In the genomic region with DNA sequence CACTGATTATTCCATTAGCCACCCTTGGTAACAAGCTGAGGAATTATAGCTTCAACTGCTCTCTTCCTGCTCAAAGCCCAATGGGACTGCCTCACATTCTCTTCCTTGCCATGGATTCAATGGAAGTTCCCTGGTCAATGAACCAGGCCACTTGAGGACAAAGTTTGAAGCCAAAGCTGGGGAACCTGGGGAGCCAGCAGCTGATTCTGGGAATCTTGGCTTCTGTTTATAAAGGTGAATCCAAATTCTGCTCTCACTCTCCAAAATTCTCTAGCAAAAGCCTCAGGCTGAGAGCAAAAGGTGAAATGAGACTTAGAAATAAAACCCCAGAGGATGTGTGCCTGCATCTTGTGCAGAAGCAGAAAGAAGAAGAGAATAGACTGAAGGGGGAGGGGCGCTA, we compare ENCODE assay signal across 32 cellular contexts. TPM values are rescaled to one million over a fixed set of nuclear protein-coding genes. Genes with fewer than 3 reads are reported as not detected.
"Had no signal": no experiment of that assay in that cellular context is flagged by ENCODE, and none has a peak within 500 bp of the region (broad histone marks: within the 10 kb centered on the region; RNA-seq: fewer than 3 reads in every experiment).

No MANE protein-coding gene starts in this region.

- H3K4me1 ChIP-seq: adrenal gland, body of pancreas had no signal

- H3K27me3 ChIP-seq: adrenal gland, body of pancreas, dorsolateral prefrontal cortex had no signal

- H3K27ac Mint-ChIP-seq: activated CD4-positive, alpha-beta memory T cell treated with anti-CD3 and anti-CD28 coated beads for 36 hours; activated CD4-positive, alpha-beta T cell treated with anti-CD3 and anti-CD28 coated beads for 36 hours; activated CD4-positive, alpha-beta T cell treated with anti-CD3 and anti-CD28 coated beads, Interleukin-2, amount 10 ng/mL, durations not matched to agents 24 days and 14 days; activated CD8-positive, alpha-beta memory T cell treated with anti-CD3 and anti-CD28 coated beads, Interleukin-2, amount 10 ng/mL, durations not matched to agents 7 days and 5 days; activated CD8-positive, alpha-beta T cell treated with anti-CD3 and anti-CD28 coated beads, Interleukin-2, amount 10 ng/mL, durations not matched to agents 7 days and 5 days; activated naive CD4-positive, alpha-beta T cell treated with anti-CD3 and anti-CD28 coated beads for 36 hours; activated naive CD4-positive, alpha-beta T cell treated with anti-CD3 and anti-CD28 coated beads, Interleukin-2, amount 50 U/mL, for 24 hours; activated naive CD8-positive, alpha-beta T cell treated with anti-CD3 and anti-CD28 coated beads for 36 hours; activated naive CD8-positive, alpha-beta T cell treated with anti-CD3 and anti-CD28 coated beads, Interleukin-2, amount 50 U/mL, for 24 hours; activated T-helper 1 cell treated with anti-CD3 and anti-CD28 coated beads, Interleukin-12 subunit alpha, Interleukin-12 subunit beta, Interleukin-2, Interleukin-4 antibody, amounts not matched to agents 30 ng/mL and 10 ng/mL and 1 ng/mL, durations not matched to agents 14 hours and 24 hours and 36 hours; activated T-helper 2 cell treated with anti-CD3 and anti-CD28 coated beads, Interferon-gamma antibody, Interleukin-2, Interleukin-4, amounts not matched to agents 10 μg/mL and 5 μg/mL and 100 μg/mL, durations not matched to agents 14 hours and 24 hours and 36 hours; dendritic cell treated with granulocyte-macrophage colony-stimulating factor and Interleukin-4, amounts not matched to agents 40 ng/mL and 50 ng/mL, for 4 days; endodermal cell had no signal

- H3K4me3 Mint-ChIP-seq: activated CD4-positive, alpha-beta memory T cell treated with anti-CD3 and anti-CD28 coated beads for 36 hours; activated CD4-positive, alpha-beta T cell treated with anti-CD3 and anti-CD28 coated beads for 36 hours; activated CD4-positive, alpha-beta T cell treated with anti-CD3 and anti-CD28 coated beads, Interleukin-2, amount 10 ng/mL, durations not matched to agents 24 days and 14 days; activated CD8-positive, alpha-beta memory T cell treated with anti-CD3 and anti-CD28 coated beads, Interleukin-2, amount 10 ng/mL, durations not matched to agents 7 days and 5 days; activated CD8-positive, alpha-beta T cell treated with anti-CD3 and anti-CD28 coated beads, Interleukin-2, amount 10 ng/mL, durations not matched to agents 7 days and 5 days; activated naive CD4-positive, alpha-beta T cell treated with anti-CD3 and anti-CD28 coated beads for 36 hours; activated naive CD4-positive, alpha-beta T cell treated with anti-CD3 and anti-CD28 coated beads, Interleukin-2, amount 50 U/mL, for 24 hours; activated naive CD8-positive, alpha-beta T cell treated with anti-CD3 and anti-CD28 coated beads for 36 hours; activated naive CD8-positive, alpha-beta T cell treated with anti-CD3 and anti-CD28 coated beads, Interleukin-2, amount 50 U/mL, for 24 hours; activated T-helper 1 cell treated with anti-CD3 and anti-CD28 coated beads, Interleukin-12 subunit alpha, Interleukin-12 subunit beta, Interleukin-2, Interleukin-4 antibody, amounts not matched to agents 30 ng/mL and 10 ng/mL and 1 ng/mL, durations not matched to agents 14 hours and 24 hours and 36 hours; dendritic cell treated with granulocyte-macrophage colony-stimulating factor and Interleukin-4, amounts not matched to agents 40 ng/mL and 50 ng/mL, for 4 days; endodermal cell had no signal

- H3K9me3 ChIP-seq: adrenal gland, body of pancreas had no signal

- DNase-seq: activated CD4-positive, alpha-beta memory T cell treated with anti-CD3 and anti-CD28 coated beads for 36 hours; activated CD4-positive, alpha-beta T cell treated with anti-CD3 and anti-CD28 coated beads for 36 hours; activated CD4-positive, alpha-beta T cell treated with anti-CD3 and anti-CD28 coated beads, Interleukin-2, amount 10 ng/mL, durations not matched to agents 24 days and 14 days; activated CD4-positive, CD25-positive, alpha-beta regulatory T cell; activated CD4-positive, CD25-positive, alpha-beta regulatory T cell treated with anti-CD3 and anti-CD28 coated beads, Interleukin-2, amount 50 U/mL, for 72 hours; activated CD8-positive, alpha-beta memory T cell treated with anti-CD3 and anti-CD28 coated beads, Interleukin-2, amount 10 ng/mL, durations not matched to agents 7 days and 5 days; activated CD8-positive, alpha-beta memory T cell treated with anti-CD3 and anti-CD28 coated beads, Interleukin-2, amount 50 U/mL, for 4 hours; activated CD8-positive, alpha-beta T cell treated with anti-CD3 and anti-CD28 coated beads, Interleukin-2, amount 10 ng/mL, durations not matched to agents 7 days and 5 days; activated effector memory CD4-positive, alpha-beta T cell treated with anti-CD3 and anti-CD28 coated beads, Interleukin-2, amount 50 U/mL, for 16 hours; activated naive CD4-positive, alpha-beta T cell treated with anti-CD3 and anti-CD28 coated beads for 36 hours; activated naive CD8-positive, alpha-beta T cell treated with anti-CD3 and anti-CD28 coated beads for 36 hours; activated naive CD8-positive, alpha-beta T cell treated with anti-CD3 and anti-CD28 coated beads, Interleukin-2, amount 50 U/mL, for 24 hours; activated T-cell treated with anti-CD3 and anti-CD28 coated beads, Interleukin-2, amount 50 U/mL, for 1 hour; activated T-cell treated with anti-CD3 and anti-CD28 coated beads, Interleukin-2, amount 50 U/mL, for 48 hours; adrenal gland; amygdala; aorta; body of pancreas; cerebellar nuclear complex; effector memory CD4-positive, alpha-beta T cell; endodermal cell; foreskin fibroblast; T-helper 2 cell had no signal

- H3K27ac ChIP-seq: adrenal gland, body of pancreas, coronary artery, dorsolateral prefrontal cortex had no signal

- H3K27me3 Mint-ChIP-seq: dendritic cell treated with granulocyte-macrophage colony-stimulating factor and Interleukin-4, amounts not matched to agents 40 ng/mL and 50 ng/mL, for 4 days had no signal

- H3K4me1 Mint-ChIP-seq: activated CD4-positive, alpha-beta T cell treated with anti-CD3 and anti-CD28 coated beads for 36 hours; activated CD4-positive, alpha-beta T cell treated with anti-CD3 and anti-CD28 coated beads, Interleukin-2, amount 10 ng/mL, durations not matched to agents 24 days and 14 days; activated CD8-positive, alpha-beta memory T cell treated with anti-CD3 and anti-CD28 coated beads, Interleukin-2, amount 10 ng/mL, durations not matched to agents 7 days and 5 days; activated naive CD4-positive, alpha-beta T cell treated with anti-CD3 and anti-CD28 coated beads, Interleukin-2, amount 50 U/mL, for 24 hours; activated naive CD8-positive, alpha-beta T cell treated with anti-CD3 and anti-CD28 coated beads for 36 hours; activated naive CD8-positive, alpha-beta T cell treated with anti-CD3 and anti-CD28 coated beads, Interleukin-2, amount 50 U/mL, for 24 hours; endodermal cell had no signal

- H3K9me3 Mint-ChIP-seq: activated CD4-positive, alpha-beta memory T cell treated with anti-CD3 and anti-CD28 coated beads for 36 hours; activated CD4-positive, alpha-beta T cell treated with anti-CD3 and anti-CD28 coated beads, Interleukin-2, amount 10 ng/mL, durations not matched to agents 24 days and 14 days; activated naive CD4-positive, alpha-beta T cell treated with anti-CD3 and anti-CD28 coated beads for 36 hours; activated naive CD4-positive, alpha-beta T cell treated with anti-CD3 and anti-CD28 coated beads, Interleukin-2, amount 50 U/mL, for 24 hours; activated naive CD8-positive, alpha-beta T cell treated with anti-CD3 and anti-CD28 coated beads for 36 hours; activated naive CD8-positive, alpha-beta T cell treated with anti-CD3 and anti-CD28 coated beads, Interleukin-2, amount 50 U/mL, for 24 hours; activated T-helper 1 cell treated with anti-CD3 and anti-CD28 coated beads, Interleukin-12 subunit alpha, Interleukin-12 subunit beta, Interleukin-2, Interleukin-4 antibody, amounts not matched to agents 30 ng/mL and 10 ng/mL and 1 ng/mL, durations not matched to agents 14 hours and 24 hours and 36 hours; activated T-helper 2 cell treated with anti-CD3 and anti-CD28 coated beads, Interferon-gamma antibody, Interleukin-2, Interleukin-4, amounts not matched to agents 10 μg/mL and 5 μg/mL and 100 μg/mL, durations not matched to agents 14 hours and 24 hours and 36 hours had no signal

- H3K4me3 ChIP-seq: adrenal gland, body of pancreas, coronary artery, dorsolateral prefrontal cortex had no signal

- H3K36me3 ChIP-seq: adrenal gland had no signal

- H3K36me3 Mint-ChIP-seq: activated CD4-positive, alpha-beta memory T cell treated with anti-CD3 and anti-CD28 coated beads for 36 hours; activated CD8-positive, alpha-beta memory T cell treated with anti-CD3 and anti-CD28 coated beads, Interleukin-2, amount 10 ng/mL, durations not matched to agents 7 days and 5 days; activated naive CD4-positive, alpha-beta T cell treated with anti-CD3 and anti-CD28 coated beads, Interleukin-2, amount 50 U/mL, for 24 hours; activated naive CD8-positive, alpha-beta T cell treated with anti-CD3 and anti-CD28 coated beads for 36 hours had no signal

- ATAC-seq: activated CD4-positive, alpha-beta T cell treated with anti-CD3 and anti-CD28 coated beads for 36 hours; activated CD8-positive, alpha-beta memory T cell treated with anti-CD3 and anti-CD28 coated beads, Interleukin-2, amount 10 ng/mL, durations not matched to agents 7 days and 5 days; activated CD8-positive, alpha-beta T cell treated with anti-CD3 and anti-CD28 coated beads, Interleukin-2, amount 10 ng/mL, durations not matched to agents 7 days and 5 days; activated naive CD8-positive, alpha-beta T cell treated with anti-CD3 and anti-CD28 coated beads, Interleukin-2, amount 50 U/mL, for 24 hours; body of pancreas; esophagus mucosa had no signal

RNA-seq across cellular contexts. Expression of a gene that starts 35.1 kb away (rescaled TPM):
- total RNA-seq: activated CD4-positive, alpha-beta memory T cell treated with anti-CD3 and anti-CD28 coated beads for 36 hours; activated CD4-positive, alpha-beta T cell treated with anti-CD3 and anti-CD28 coated beads for 36 hours; activated CD4-positive, alpha-beta T cell treated with anti-CD3 and anti-CD28 coated beads, Interleukin-2, amount 10 ng/mL, durations not matched to agents 24 days and 14 days; activated CD8-positive, alpha-beta memory T cell treated with anti-CD3 and anti-CD28 coated beads, Interleukin-2, amount 10 ng/mL, durations not matched to agents 7 days and 5 days; activated CD8-positive, alpha-beta T cell treated with anti-CD3 and anti-CD28 coated beads, Interleukin-2, amount 10 ng/mL, durations not matched to agents 7 days and 5 days; activated T-helper 1 cell treated with anti-CD3 and anti-CD28 coated beads, Interleukin-12 subunit alpha, Interleukin-12 subunit beta, Interleukin-2, Interleukin-4 antibody, amounts not matched to agents 30 ng/mL and 10 ng/mL and 1 ng/mL, durations not matched to agents 14 hours and 24 hours and 36 hours; activated T-helper 2 cell treated with anti-CD3 and anti-CD28 coated beads, Interferon-gamma antibody, Interleukin-2, Interleukin-4, amounts not matched to agents 10 μg/mL and 5 μg/mL and 100 μg/mL, durations not matched to agents 14 hours and 24 hours and 36 hours; epithelial cell of proximal tubule; esophagus mucosa; T-helper 1 cell treated with Interleukin-12 subunit alpha and Interleukin-12 subunit beta and Interleukin-4 antibody, amounts not matched to agents 30 ng/mL and 1 ng/mL, for 36 hours had no signal
